ENCODE assay signal across 8 cellular contexts in genomic region chr7:13057462-13058200, GRCh38.
DNase-seq lines count a peak whose midpoint lies in the region; ATAC-seq lines count a peak whose summit lies in the region.

No MANE protein-coding gene starts in this region.

- H3K4me3 Mint-ChIP-seq in activated naive CD4-positive, alpha-beta T cell treated with anti-CD3 and anti-CD28 coated beads for 36 hours: peak overlapping the region; percentile 3
- H3K4me3 Mint-ChIP-seq in T-cell: peak overlapping the region; percentile 2 to 54 (median 18)
- peak overlapping the region; percentile 77 for H3K4me3 Mint-ChIP-seq in stimulated activated memory B cell treated with anti-CD40 and anti-IgM and Interleukin-4, amounts not matched to agents 10 μg/mL and 1 μg/mL and 100 μg/mL, for 72 hours

- intact Hi-C loops in activated naive CD4-positive, alpha-beta T cell treated with anti-CD3 and anti-CD28 coated beads for 36 hours (cut with micrococcal nuclease): loop anchor here (1.0 kb wide), 1 partner anchor 370 kb away; the partner anchor contains the start of gene ARL4A

- CTCF ChIA-PET in activated naive CD4-positive, alpha-beta T cell treated with anti-CD3 and anti-CD28 coated beads for 36 hours (lab: Charles Lee): no interaction called here
- CTCF ChIA-PET in T-cell (lab: Charles Lee): no interaction called here

- peak overlapping the region; percentile 27 for H3K27ac Mint-ChIP-seq in activated naive CD4-positive, alpha-beta T cell treated with anti-CD3 and anti-CD28 coated beads for 36 hours
- peak overlapping the region; percentile 20 to 77 for H3K27ac Mint-ChIP-seq in T-cell
- peak overlapping the region; percentile 89 for H3K27ac Mint-ChIP-seq in stimulated activated memory B cell treated with anti-CD40 and anti-IgM and Interleukin-4, amounts not matched to agents 10 μg/mL and 1 μg/mL and 100 μg/mL, for 72 hours

- POLR2A ChIA-PET in T-cell (lab: Charles Lee): no interaction called here

- DNase-seq in activated naive CD4-positive, alpha-beta T cell treated with anti-CD3 and anti-CD28 coated beads for 36 hours: no peak
- no peak for DNase-seq in activated naive CD4-positive, alpha-beta T cell (lab: John Stamatoyannopoulos, UW)
- no peak for DNase-seq in T-cell
- no peak for DNase-seq in LoVo (ENCODE audit: low spot score)
- no peak for DNase-seq in dedifferentiated amniotic fluid mesenchymal stem cell (ENCODE audit: extremely low spot score)
- DNase-seq in NCI-H510A treated with DMSO at 0.1 percent for 48 hours (lab: John Stamatoyannopoulos, UW): no peak

- H3K36me3 Mint-ChIP-seq in activated naive CD4-positive, alpha-beta T cell treated with anti-CD3 and anti-CD28 coated beads for 36 hours (ENCODE audit: low read depth): no peaks in the 10 kb centered on the region
- H3K36me3 Mint-ChIP-seq in T-cell: no peaks in the 10 kb centered on the region
- H3K36me3 Mint-ChIP-seq in stimulated activated memory B cell treated with anti-CD40 and anti-IgM and Interleukin-4, amounts not matched to agents 10 μg/mL and 1 μg/mL and 100 μg/mL, for 72 hours: peaks cover 5% of the 10 kb centered on the region

- ATAC-seq in HG02973 (IDR thresholded peaks at IDR 0.05; ENCODE audit: unreplicated experiment) (peak; percentile 98), T-cell (replicated peaks in 1 of 4) (no peak)
- peak; percentile 91 for ATAC-seq in stimulated activated memory B cell treated with anti-CD40 and anti-IgM and Interleukin-4, amounts not matched to agents 10 μg/mL and 1 μg/mL and 100 μg/mL, for 72 hours

- peaks cover 12% of the 10 kb centered on the region for H3K4me1 Mint-ChIP-seq in activated naive CD4-positive, alpha-beta T cell treated with anti-CD3 and anti-CD28 coated beads for 36 hours (ENCODE audit: low read depth)
- peaks cover 10 to 26% (median 18%) of the 10 kb centered on the region in 3 donors for H3K4me1 Mint-ChIP-seq in T-cell
- H3K4me1 Mint-ChIP-seq in stimulated activated memory B cell treated with anti-CD40 and anti-IgM and Interleukin-4, amounts not matched to agents 10 μg/mL and 1 μg/mL and 100 μg/mL, for 72 hours: peaks cover 38% of the 10 kb centered on the region

- no peaks in the 10 kb centered on the region for H3K27me3 Mint-ChIP-seq in activated naive CD4-positive, alpha-beta T cell treated with anti-CD3 and anti-CD28 coated beads for 36 hours (ENCODE audit: low read depth)
- H3K27me3 Mint-ChIP-seq in T-cell: no peaks in the 10 kb centered on the region
- H3K27me3 Mint-ChIP-seq in stimulated activated memory B cell treated with anti-CD40 and anti-IgM and Interleukin-4, amounts not matched to agents 10 μg/mL and 1 μg/mL and 100 μg/mL, for 72 hours: no peaks in the 10 kb centered on the region

- H3K9me3 Mint-ChIP-seq in activated naive CD4-positive, alpha-beta T cell treated with anti-CD3 and anti-CD28 coated beads for 36 hours: no peaks in the 10 kb centered on the region
- no peaks in the 10 kb centered on the region for H3K9me3 Mint-ChIP-seq in T-cell
- peaks cover 3% of the 10 kb centered on the region for H3K9me3 Mint-ChIP-seq in stimulated activated memory B cell treated with anti-CD40 and anti-IgM and Interleukin-4, amounts not matched to agents 10 μg/mL and 1 μg/mL and 100 μg/mL, for 72 hours

Comparison
In these comparisons a context has a peak if more than half of its experiments do, and no peak if none do; other contexts are left out.
1. H3K27ac Mint-ChIP-seq: peak in every context shown above with its lines; median percentile 89 in stimulated activated memory B cell treated with anti-CD40 and anti-IgM and Interleukin-4, amounts not matched to agents 10 μg/mL and 1 μg/mL and 100 μg/mL, for 72 hours; 48 in T-cell; 27 in activated naive CD4-positive, alpha-beta T cell treated with anti-CD3 and anti-CD28 coated beads for 36 hours.
2. H3K4me3 Mint-ChIP-seq: peak in every context shown above with its lines; median percentile 77 in stimulated activated memory B cell treated with anti-CD40 and anti-IgM and Interleukin-4, amounts not matched to agents 10 μg/mL and 1 μg/mL and 100 μg/mL, for 72 hours; 18 in T-cell; 3 in activated naive CD4-positive, alpha-beta T cell treated with anti-CD3 and anti-CD28 coated beads for 36 hours.
3. ATAC-seq: peak in HG02973 (single experiment) and stimulated activated memory B cell treated with anti-CD40 and anti-IgM and Interleukin-4, amounts not matched to agents 10 μg/mL and 1 μg/mL and 100 μg/mL, for 72 hours (single experiment); none in T-cell (0 of 4).